In the genomic region with DNA sequence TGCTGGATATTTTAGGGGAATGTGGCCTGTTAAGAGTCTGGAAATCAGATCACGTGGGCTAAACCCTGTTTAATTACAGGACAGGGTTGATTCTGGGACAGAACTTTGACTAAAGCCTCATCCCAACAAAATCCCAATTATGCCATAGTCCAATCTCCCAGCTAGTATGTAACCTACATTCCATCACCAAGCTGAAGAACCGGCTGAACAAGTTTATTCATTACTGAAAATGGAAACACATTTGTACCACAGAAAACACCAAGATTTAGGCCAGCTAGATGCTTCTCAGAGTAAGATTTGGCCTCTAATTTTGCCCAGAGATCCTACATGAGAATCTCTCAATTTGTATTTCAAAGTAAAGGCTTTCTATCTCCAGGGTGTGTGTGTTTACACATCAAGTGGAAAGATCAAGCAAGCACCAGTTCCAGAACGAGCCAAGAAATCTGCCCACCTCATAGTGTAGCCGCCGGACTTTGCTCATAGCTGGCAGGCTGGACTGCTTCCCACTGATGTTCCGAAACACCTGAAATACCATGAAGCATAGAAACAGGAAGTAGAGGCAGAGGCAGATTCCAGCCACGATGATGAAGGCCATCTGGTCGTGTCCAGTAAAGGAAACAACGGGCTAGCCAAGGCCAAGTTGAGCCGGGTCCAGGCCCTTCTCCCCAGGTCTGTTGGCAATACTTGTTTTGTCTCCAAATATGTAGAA, we compare ENCODE assay signal across 17 cellular contexts.
DNase-seq lines count a peak whose midpoint lies in the region; ATAC-seq and TF ChIP-seq lines count a peak whose summit lies in the region.
"Had no signal": no experiment of that assay in that cellular context is flagged by ENCODE, and none has a peak within 500 bp of the region (broad histone marks: within the 10 kb centered on the region; RNA-seq: fewer than 3 reads in every experiment).

No MANE protein-coding gene starts in this region.

- WGBS in mammary epithelial cell (ENCODE audit: low coverage, missing lambda C conversion rate) = 8% methylated on average over 10 of the region's 10 CpGs
- no CpG with 5 or more reads among the region's 10 CpGs for WGBS in trophoblast cell (ENCODE audit: extremely low coverage, insufficient coverage, insufficient read length)

- CTCF ChIA-PET in mammary epithelial cell (lab: Charles Lee; ENCODE audit: low non-redundant PET) = no interaction called here

- in situ Hi-C loops in mammary epithelial cell (cut with MboI; ENCODE audit: low sequenced_read_pairs in 2 of 2) = no loop called here

- no peak for TF ChIP-seq CTCF in mammary epithelial cell (conservative IDR thresholded peaks at IDR 0.05 in 1 of 2, IDR thresholded peaks at IDR 0.05 in 1 of 2; ENCODE audit: extremely low read depth in 1 of 2, insufficient read depth in 1 of 2, low read depth in 1 of 2, low read length in 2 of 2)
- no peak for TF ChIP-seq CTCF in vagina (IDR thresholded peaks at IDR 0.05)
- no peak for TF ChIP-seq CTCF in chondrocyte (IDR thresholded peaks at IDR 0.05)

- H3K79me1 ChIP-seq in trophoblast cell (ENCODE audit: low read length) = peaks cover 22% of the 10 kb centered on the region

- TF ChIP-seq POLR2A in vagina (IDR thresholded peaks at IDR 0.05) = no peak

- no peaks in the 10 kb centered on the region for H3K27me3 Mint-ChIP-seq in chondrocyte (ENCODE audit: low read depth)

- intact Hi-C loops in mammary epithelial cell (cut with micrococcal nuclease) (loop anchor here (5.0 kb wide), 1 partner anchor 87 kb away; a partner anchor contains a TSS), left colon (cut with DNase I, micrococcal nuclease) (no loop called here), vagina (cut with DNase I) (no loop called here)

- peak overlapping the region; percentile 58 for H2BK5ac ChIP-seq in trophoblast cell (ENCODE audit: low read depth, low read length, poor library complexity)

- BruUV-seq in mammary epithelial cell (replicated peaks; lab: Mats Ljungman, UMichigan) = no TSS peak

- H3K79me2 ChIP-seq in mammary epithelial cell (ENCODE audit: insufficient read depth, low read length) = no peaks in the 10 kb centered on the region
- peaks cover 7% of the 10 kb centered on the region for H3K79me2 ChIP-seq in trophoblast cell (ENCODE audit: control insufficient read depth, insufficient read depth, low read length, poor library complexity)

- H3K18ac ChIP-seq in trophoblast cell (ENCODE audit: low read length) = peak overlapping the region; percentile 54

- H3K4me1 ChIP-seq in mammary epithelial cell (ENCODE audit: insufficient read depth, low read length) = peaks cover 32% of the 10 kb centered on the region
- H3K4me1 ChIP-seq in trophoblast cell (ENCODE audit: control insufficient read depth in 1 of 2, insufficient read depth in 2 of 2, low read length in 2 of 2) = peaks cover 23 to 26% of the 10 kb centered on the region in 2 experiments
- H3K4me1 ChIP-seq in vagina = no peaks in the 10 kb centered on the region

- peaks cover 37% of the 10 kb centered on the region for H3K36me3 Mint-ChIP-seq in chondrocyte (ENCODE audit: low read depth)

- peak overlapping the region; percentile 68 for H3K14ac ChIP-seq in trophoblast cell (ENCODE audit: low read length)

- peak overlapping the region; percentile 37 for H2BK12ac ChIP-seq in trophoblast cell (ENCODE audit: low read length)

- H3K27ac ChIP-seq in mammary epithelial cell (ENCODE audit: insufficient read depth, low read depth, low read length) (peak overlapping the region; percentile 7), trophoblast cell (ENCODE audit: low read depth, low read length) (peak overlapping the region; percentile 80), vagina (no peak overlapping the region)
- H3K27ac ChIP-seq: brain microvascular endothelial cell had no signal

- H3K4me1 Mint-ChIP-seq in chondrocyte (ENCODE audit: low read depth) = peaks cover 25% of the 10 kb centered on the region

- H3K9ac ChIP-seq in mammary epithelial cell (ENCODE audit: insufficient read depth, low read length) = peak overlapping the region; percentile 2
- H3K9ac ChIP-seq in trophoblast cell (ENCODE audit: low read length) = no peak overlapping the region

- H2AFZ ChIP-seq in mammary epithelial cell (ENCODE audit: low read depth, low read length) (peak overlapping the region; percentile 52), trophoblast cell (ENCODE audit: insufficient read depth, low read length, poor library complexity) (no peak overlapping the region)

- H3K36me3 ChIP-seq in mammary epithelial cell (ENCODE audit: insufficient read depth, low read length) = peaks cover 14% of the 10 kb centered on the region
- H3K36me3 ChIP-seq in trophoblast cell (ENCODE audit: control insufficient read depth in 1 of 2, insufficient read depth in 2 of 2, low read length in 2 of 2) = peaks cover 23 to 51% of the 10 kb centered on the region in 2 experiments
- peaks cover 0 to 67% of the 10 kb centered on the region in 2 donors for H3K36me3 ChIP-seq in vagina

- dilution Hi-C loops in mammary epithelial cell (cut with HindIII; ENCODE audit: low sequenced_read_pairs) = no loop called here

- H3K27me3 ChIP-seq in mammary epithelial cell (ENCODE audit: insufficient read depth, low read length) = no peaks in the 10 kb centered on the region
- no peaks in the 10 kb centered on the region for H3K27me3 ChIP-seq in trophoblast cell (ENCODE audit: insufficient read depth, low read length)
- no peaks in the 10 kb centered on the region for H3K27me3 ChIP-seq in vagina
- H3K27me3 ChIP-seq: brain microvascular endothelial cell, tibial nerve had no signal

- peak overlapping the region; percentile 82 for H2BK120ac ChIP-seq in trophoblast cell (ENCODE audit: insufficient read depth, low read length, poor library complexity)

- peak overlapping the region; percentile 71 for H2AK5ac ChIP-seq in trophoblast cell (ENCODE audit: low read length)

- DNase-seq in DMS53 treated with DMSO at 0.1 percent for 48 hours (lab: John Stamatoyannopoulos, UW; ENCODE audit: unreplicated experiment) (peak; percentile 34), mammary epithelial cell (peak; percentile 62), left colon (peak; percentile 63 to 69), trophoblast cell (peak; percentile 59 to 92), superior temporal gyrus (ENCODE audit: extremely low spot score) (no peak), vagina (ENCODE audit: extremely low spot score in 2 of 2) (no peak), chondrocyte (ENCODE audit: low spot score) (no peak)
- DNase-seq: activated CD4-positive, CD25-positive, alpha-beta regulatory T cell treated with anti-CD3 and anti-CD28 coated beads, Interleukin-2, amount 50 U/mL, for 72 hours; activated CD8-positive, alpha-beta memory T cell treated with anti-CD3 and anti-CD28 coated beads, Interleukin-2, amount 50 U/mL, for 4 hours; activated naive CD4-positive, alpha-beta T cell treated with anti-CD3 and anti-CD28 coated beads for 36 hours; brain microvascular endothelial cell; MV-4-11; NCI-H2081 treated with DMSO at 0.1 percent for 48 hours; Right ventricle myocardium superior; T-helper 2 cell had no signal

- H4K12ac ChIP-seq in trophoblast cell (ENCODE audit: low read depth, low read length) = peak overlapping the region; percentile 22

- no peak overlapping the region for H3K23ac ChIP-seq in trophoblast cell (ENCODE audit: low read length)

- no peak overlapping the region for H3K4me3 ChIP-seq in mammary epithelial cell (replicated peaks in 1 of 3; ENCODE audit: insufficient read depth in 1 of 3, low read depth in 2 of 3, low read length in 3 of 3)
- no peak overlapping the region for H3K4me3 ChIP-seq in trophoblast cell (ENCODE audit: low read depth, low read length)
- H3K4me3 ChIP-seq in vagina = no peak overlapping the region
- H3K4me3 ChIP-seq: tibial nerve had no signal

- H3K9me3 Mint-ChIP-seq in chondrocyte (ENCODE audit: low read depth) = no peaks in the 10 kb centered on the region
- H3K9me3 Mint-ChIP-seq: activated naive CD4-positive, alpha-beta T cell treated with anti-CD3 and anti-CD28 coated beads for 36 hours had no signal

- H3K4me2 ChIP-seq in mammary epithelial cell (ENCODE audit: insufficient read depth, low read depth, low read length) (peak overlapping the region; percentile 59), trophoblast cell (ENCODE audit: low read length) (peak overlapping the region; percentile 39)

- no peak overlapping the region for H3K4me3 Mint-ChIP-seq in chondrocyte (ENCODE audit: unreplicated experiment)
- H3K4me3 Mint-ChIP-seq: activated naive CD4-positive, alpha-beta T cell treated with anti-CD3 and anti-CD28 coated beads for 36 hours had no signal

- H3K9me3 ChIP-seq in mammary epithelial cell (replicated peaks; ENCODE audit: insufficient read depth, low read length) = no peaks in the 10 kb centered on the region
- H3K9me3 ChIP-seq in trophoblast cell (ENCODE audit: insufficient read depth, low read depth, low read length) = no peaks in the 10 kb centered on the region
- no peaks in the 10 kb centered on the region for H3K9me3 ChIP-seq in vagina
- H3K9me3 ChIP-seq: tibial nerve had no signal

- H3K27ac Mint-ChIP-seq in chondrocyte (ENCODE audit: unreplicated experiment) = no peak overlapping the region
- H3K27ac Mint-ChIP-seq: activated naive CD4-positive, alpha-beta T cell treated with anti-CD3 and anti-CD28 coated beads for 36 hours had no signal

- no peaks in the 10 kb centered on the region for H4K20me1 ChIP-seq in mammary epithelial cell (ENCODE audit: insufficient read depth, low read length)

- H4K91ac ChIP-seq in trophoblast cell (ENCODE audit: low read depth, low read length) = peak overlapping the region; percentile 90

- H3K4ac ChIP-seq in trophoblast cell (ENCODE audit: low read depth, low read length) = peak overlapping the region; percentile 15

- ATAC-seq in left colon (peak; percentile 94), GM19351 (IDR thresholded peaks at IDR 0.05; ENCODE audit: unreplicated experiment) (no peak)

- H4K8ac ChIP-seq in trophoblast cell (ENCODE audit: low read depth, low read length) = peak overlapping the region; percentile 54

Comparison
In these comparisons a context has a peak if more than half of its experiments do, and no peak if none do; other contexts are left out.
1. DNase-seq: peak in DMS53 treated with DMSO at 0.1 percent for 48 hours (single experiment), mammary epithelial cell (single experiment), left colon (2 of 2) and trophoblast cell (2 of 2); none in superior temporal gyrus (single experiment), vagina (0 of 2) and chondrocyte (single experiment).